ENCODE assay signal across 1 cellular context in genomic region chr13:98591721-98592352, GRCh38.
TF ChIP-seq lines count a peak whose summit lies in the region.

No MANE protein-coding gene starts in this region.

TF ChIP-seq in SK-N-SH, 30 proteins besides CTCF, POLR2A, EP300 and RAD21 (continued from another document):
- no peak for TF ChIP-seq USF1 (IDR thresholded peaks at IDR 0.05; ENCODE audit: borderline replicate concordance, low read depth)
- TF ChIP-seq FOSL2 (IDR thresholded peaks at IDR 0.05; ENCODE audit: borderline replicate concordance, low read depth), result no peak
- no peak for TF ChIP-seq ZBTB33 (IDR thresholded peaks at IDR 0.05; ENCODE audit: borderline replicate concordance, low read depth)
- TF ChIP-seq EZH2phosphoT487 (IDR thresholded peaks at IDR 0.05; ENCODE audit: borderline replicate concordance, low read depth), result no peak
- no peak for TF ChIP-seq SIN3A (IDR thresholded peaks at IDR 0.05; ENCODE audit: borderline replicate concordance, low read depth, low read length)
- TF ChIP-seq YY1 (IDR thresholded peaks at IDR 0.05; ENCODE audit: low read depth), result no peak
- TF ChIP-seq MXI1 (IDR thresholded peaks at IDR 0.05; ENCODE audit: low read depth, low read length), result no peak
- no peak for TF ChIP-seq GABPA (IDR thresholded peaks at IDR 0.05; ENCODE audit: low read depth)
